ENCODE assay signal across 16 cellular contexts in the genomic region with DNA sequence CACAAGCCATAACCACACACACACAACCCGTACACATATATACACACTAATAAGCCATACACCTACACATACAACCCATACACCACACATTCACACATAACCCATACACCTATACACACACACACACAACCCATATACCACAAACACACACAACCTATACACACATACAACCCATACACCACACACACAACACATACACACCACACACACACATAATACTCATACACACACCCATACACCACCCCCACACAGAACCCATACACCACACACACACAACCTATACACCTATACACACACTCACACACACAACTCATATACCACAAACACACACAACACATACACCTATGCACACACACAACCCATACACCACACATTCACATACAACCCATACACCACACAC.
"Had no signal": no experiment of that assay in that cellular context is flagged by ENCODE, and none has a peak within 500 bp of the region (broad histone marks: within the 10 kb centered on the region; RNA-seq: fewer than 3 reads in every experiment).

No MANE protein-coding gene starts in this region.

- H3K27me3 Mint-ChIP-seq: dendritic cell treated with granulocyte-macrophage colony-stimulating factor and Interleukin-4, amounts not matched to agents 40 ng/mL and 50 ng/mL, for 4 days had no signal

- H3K9me3 Mint-ChIP-seq: natural killer cell had no signal

- H3K4me1 Mint-ChIP-seq: natural killer cell had no signal

- DNase-seq: activated CD4-positive, alpha-beta T cell treated with anti-CD3 and anti-CD28 coated beads for 1 hour; activated CD4-positive, alpha-beta T cell treated with anti-CD3 and anti-CD28 coated beads, Interleukin-2, amount 50 U/mL, for 48 hours; activated naive CD4-positive, alpha-beta T cell treated with anti-CD3 and anti-CD28 coated beads for 36 hours; effector memory CD4-positive, alpha-beta T cell; left ventricle myocardium superior; natural killer cell; sigmoid colon; stimulated activated CD4-positive, alpha-beta T cell treated with anti-CD3 and anti-CD28 coated beads, Interleukin-4, amount 100 ng/mL, for 4 hours; stimulated activated naive CD4-positive, alpha-beta T cell; substantia nigra; tibial artery had no signal

- H3K9ac ChIP-seq: parathyroid adenoma had no signal

- H3K4me3 Mint-ChIP-seq: activated naive CD4-positive, alpha-beta T cell treated with anti-CD3 and anti-CD28 coated beads for 36 hours; activated T-helper 1 cell treated with anti-CD3 and anti-CD28 coated beads, Interleukin-12 subunit alpha, Interleukin-12 subunit beta, Interleukin-2, Interleukin-4 antibody, amounts not matched to agents 30 ng/mL and 10 ng/mL and 1 ng/mL, durations not matched to agents 14 hours and 24 hours and 36 hours; dendritic cell treated with granulocyte-macrophage colony-stimulating factor and Interleukin-4, amounts not matched to agents 40 ng/mL and 50 ng/mL, for 4 days; natural killer cell; T-helper 1 cell treated with Interleukin-12 subunit alpha and Interleukin-12 subunit beta and Interleukin-4 antibody, amounts not matched to agents 30 μg/mL and 1 μg/mL, for 36 hours had no signal

- H3K79me2 ChIP-seq: parathyroid adenoma had no signal

- H3K4me1 ChIP-seq: breast epithelium, parathyroid adenoma, sigmoid colon, tibial artery had no signal

- H3K27ac Mint-ChIP-seq: activated naive CD4-positive, alpha-beta T cell treated with anti-CD3 and anti-CD28 coated beads for 36 hours; activated T-helper 1 cell treated with anti-CD3 and anti-CD28 coated beads, Interleukin-12 subunit alpha, Interleukin-12 subunit beta, Interleukin-2, Interleukin-4 antibody, amounts not matched to agents 30 ng/mL and 10 ng/mL and 1 ng/mL, durations not matched to agents 14 hours and 24 hours and 36 hours; dendritic cell treated with granulocyte-macrophage colony-stimulating factor and Interleukin-4, amounts not matched to agents 40 ng/mL and 50 ng/mL, for 4 days; natural killer cell; T-helper 1 cell treated with Interleukin-12 subunit alpha and Interleukin-12 subunit beta and Interleukin-4 antibody, amounts not matched to agents 30 μg/mL and 1 μg/mL, for 36 hours had no signal

- H2AFZ ChIP-seq: parathyroid adenoma had no signal

- ATAC-seq: left ventricle myocardium superior, natural killer cell had no signal

- H3K36me3 Mint-ChIP-seq: natural killer cell had no signal

- H3K4me3 ChIP-seq: breast epithelium, sigmoid colon, tibial artery had no signal

- H3K9me3 ChIP-seq: breast epithelium, sigmoid colon, tibial artery had no signal

- H3K27me3 ChIP-seq: breast epithelium, sigmoid colon, tibial artery had no signal

- H3K36me3 ChIP-seq: breast epithelium, sigmoid colon, tibial artery had no signal

- H3K27ac ChIP-seq: breast epithelium, parathyroid adenoma, sigmoid colon, tibial artery had no signal
